1 cellular context compared by ENCODE assay signal in the genomic region with DNA sequence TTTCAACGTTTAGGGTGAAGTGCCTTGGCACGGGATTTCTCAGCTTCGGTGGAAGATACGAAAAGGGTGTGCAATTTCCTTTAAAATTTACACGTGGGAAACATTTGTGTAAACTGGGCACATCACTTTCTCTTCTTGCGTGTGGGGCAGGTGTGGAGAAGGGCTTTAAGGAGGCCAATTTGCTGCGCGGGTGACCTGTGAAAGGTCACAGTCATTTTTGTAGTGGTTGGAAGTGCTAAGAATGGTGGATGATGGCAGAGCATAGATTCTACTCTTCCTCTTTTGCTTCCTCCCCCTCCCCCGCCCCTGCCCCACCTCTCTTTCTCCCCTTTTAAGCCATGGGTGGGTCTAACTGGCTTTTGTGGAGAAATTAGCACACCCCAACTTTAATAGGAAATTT.
TF ChIP-seq lines count a peak whose summit lies in the region.

No MANE protein-coding gene starts in this region.

TF ChIP-seq in H1, 55 proteins besides CTCF, POLR2A, EP300 and RAD21 (continued from another document):
- TF ChIP-seq, protein P1, sequence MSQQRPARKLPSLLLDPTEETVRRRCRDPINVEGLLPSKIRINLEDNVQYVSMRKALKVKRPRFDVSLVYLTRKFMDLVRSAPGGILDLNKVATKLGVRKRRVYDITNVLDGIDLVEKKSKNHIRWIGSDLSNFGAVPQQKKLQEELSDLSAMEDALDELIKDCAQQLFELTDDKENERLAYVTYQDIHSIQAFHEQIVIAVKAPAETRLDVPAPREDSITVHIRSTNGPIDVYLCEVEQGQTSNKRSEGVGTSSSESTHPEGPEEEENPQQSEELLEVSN (IDR thresholded peaks at IDR 0.05): no peak
- TF ChIP-seq RNF2 (IDR thresholded peaks at IDR 0.05; ENCODE audit: borderline replicate concordance, low read depth, low read length, missing control alignments, poor library complexity, severe bottlenecking): no peak
- TF ChIP-seq KDM1A (IDR thresholded peaks at IDR 0.05; ENCODE audit: borderline replicate concordance, low read length): no peak
